Comparison of ENCODE assay signal across 9 cellular contexts in genomic region chr13:50224534-50224933, GRCh38.
DNase-seq lines count a peak whose midpoint lies in the region; ATAC-seq and TF ChIP-seq lines count a peak whose summit lies in the region.
"Had no signal": no experiment of that assay in that cellular context is flagged by ENCODE, and none has a peak within 500 bp of the region (broad histone marks: within the 10 kb centered on the region; RNA-seq: fewer than 3 reads in every experiment).

No MANE protein-coding gene starts in this region.

- no peak overlapping the region for H3K56ac ChIP-seq in mesendoderm (ENCODE audit: low read length)

- H3K9ac ChIP-seq in adipocyte (ENCODE audit: low read length): no peak overlapping the region
- no peak overlapping the region for H3K9ac ChIP-seq in mesendoderm (ENCODE audit: low read length)

- H3K36me3 ChIP-seq in adipocyte (ENCODE audit: control insufficient read depth, insufficient read depth, low read length, severe bottlenecking): no peaks in the 10 kb centered on the region
- H3K36me3 ChIP-seq in mesendoderm (ENCODE audit: control insufficient read depth, insufficient read depth, low read length): no peaks in the 10 kb centered on the region
- H3K36me3 ChIP-seq in WERI-Rb-1: no peaks in the 10 kb centered on the region

- H3K4me3 ChIP-seq in adipocyte (ENCODE audit: low read length): no peak overlapping the region
- no peak overlapping the region for H3K4me3 ChIP-seq in mesendoderm (ENCODE audit: low read length)
- no peak overlapping the region for H3K4me3 ChIP-seq in WERI-Rb-1 (ENCODE audit: low read depth, low read length)

- no peak for TF ChIP-seq CTCF in WERI-Rb-1 (IDR thresholded peaks at IDR 0.05; ENCODE audit: low read depth, low read length)

- no peak overlapping the region for H3K4me2 ChIP-seq in mesendoderm (ENCODE audit: low read length)

- no peak overlapping the region for H3K4ac ChIP-seq in mesendoderm (ENCODE audit: low read depth, low read length)

- H3K23ac ChIP-seq in mesendoderm (ENCODE audit: low read length): no peak overlapping the region

- no peaks in the 10 kb centered on the region for H3K9me3 ChIP-seq in adipocyte (ENCODE audit: control insufficient read depth, low read length)
- no peaks in the 10 kb centered on the region for H3K9me3 ChIP-seq in WERI-Rb-1 (ENCODE audit: severe bottlenecking)

- no peak overlapping the region for H2BK120ac ChIP-seq in mesendoderm (ENCODE audit: low read depth, low read length)

- H4K8ac ChIP-seq in mesendoderm (ENCODE audit: low read depth, low read length): no peak overlapping the region

- H3K79me2 ChIP-seq in mesendoderm (ENCODE audit: control insufficient read depth, insufficient read depth, low read length): no peaks in the 10 kb centered on the region

- no peaks in the 10 kb centered on the region for H3K79me1 ChIP-seq in mesendoderm (ENCODE audit: low read length)

- H3K18ac ChIP-seq in mesendoderm (ENCODE audit: low read length): no peak overlapping the region

- H2BK15ac ChIP-seq in mesendoderm (replicated peaks; ENCODE audit: low read depth): no peak overlapping the region

- H2BK5ac ChIP-seq in mesendoderm (ENCODE audit: low read length): no peak overlapping the region

- H3K4me1 ChIP-seq in adipocyte (ENCODE audit: control insufficient read depth, insufficient read depth, low read length) (peaks cover 52% of the 10 kb centered on the region), mesendoderm (ENCODE audit: control insufficient read depth, low read depth, low read length) (no peaks in the 10 kb centered on the region)

- peak; percentile 27 for DNase-seq in Daoy (ENCODE audit: low read depth)
- DNase-seq in adipocyte (ENCODE audit: low read depth): peak; percentile 44
- no peak for DNase-seq in mesendoderm
- DNase-seq in AG20443 (ENCODE audit: low spot score): no peak
- DNase-seq in occipital lobe (lab: John Stamatoyannopoulos, UW): no peak
- no peak for DNase-seq in WERI-Rb-1
- DNase-seq: DND-41 had no signal

- ATAC-seq in GM19372 (IDR thresholded peaks at IDR 0.05; ENCODE audit: low read depth, unreplicated experiment) (peak; percentile 60), HG03108 (IDR thresholded peaks at IDR 0.05; ENCODE audit: unreplicated experiment) (peak; percentile 47)

- no peaks in the 10 kb centered on the region for H3K27me3 ChIP-seq in adipocyte (replicated peaks; ENCODE audit: control insufficient read depth, insufficient read depth, low read length)
- no peaks in the 10 kb centered on the region for H3K27me3 ChIP-seq in mesendoderm (ENCODE audit: insufficient read depth, low read length, poor library complexity)
- no peaks in the 10 kb centered on the region for H3K27me3 ChIP-seq in WERI-Rb-1 (ENCODE audit: insufficient read depth, low read depth, severe bottlenecking)

- WGBS in mesendoderm (ENCODE audit: extremely low coverage, insufficient coverage, low lambda C conversion rate): no CpG with 5 or more reads among the region's 4 CpGs

- no peak overlapping the region for H4K5ac ChIP-seq in mesendoderm (ENCODE audit: low read length)

- no peak overlapping the region for H2AK5ac ChIP-seq in mesendoderm (ENCODE audit: low read length)

- H3K27ac ChIP-seq in mesendoderm (ENCODE audit: low read depth, low read length) (no peak overlapping the region), WERI-Rb-1 (no peak overlapping the region)

Comparison
In these comparisons a context has a peak if more than half of its experiments do, and no peak if none do; other contexts are left out.
1. DNase-seq: peak in Daoy (single experiment) and adipocyte (single experiment); none in mesendoderm (single experiment), AG20443 (single experiment), occipital lobe (single experiment) and WERI-Rb-1 (single experiment).